12 cellular contexts compared by ENCODE assay signal in genomic region chr16:87834668-87835473, GRCh38. TPM values are rescaled to one million over a fixed set of nuclear protein-coding genes. Genes with fewer than 3 reads are reported as not detected.
A peak's percentile ranks its signal among the peaks of the same experiment; 100 is the strongest.
DNase-seq lines count a peak whose midpoint lies in the region; ATAC-seq and TF ChIP-seq lines count a peak whose summit lies in the region.
"Had no signal": no experiment of that assay in that cellular context is flagged by ENCODE, and none has a peak within 500 bp of the region (broad histone marks: within the 10 kb centered on the region; RNA-seq: fewer than 3 reads in every experiment).

No MANE protein-coding gene starts in this region.

- peaks cover 26% of the 10 kb centered on the region for H3K4me1 ChIP-seq in NT2/D1 (ENCODE audit: insufficient read depth, insufficient read length)
- no peaks in the 10 kb centered on the region for H3K4me1 ChIP-seq in endodermal cell (ENCODE audit: control insufficient read depth, insufficient read depth, low read length)
- no peaks in the 10 kb centered on the region for H3K4me1 ChIP-seq in rectal smooth muscle tissue (ENCODE audit: control insufficient read depth, insufficient read depth, low read length)

- no peaks in the 10 kb centered on the region for H3K27me3 Mint-ChIP-seq in activated CD4-positive, alpha-beta T cell treated with anti-CD3 and anti-CD28 coated beads for 36 hours
- H3K27me3 Mint-ChIP-seq in endodermal cell (ENCODE audit: insufficient read depth): no peaks in the 10 kb centered on the region
- H3K27me3 Mint-ChIP-seq: memory B cell, T-cell had no signal

- no peak for TF ChIP-seq CTCF in endodermal cell (conservative IDR thresholded peaks at IDR 0.05)

- CTCF ChIA-PET in activated CD4-positive, alpha-beta T cell treated with anti-CD3 and anti-CD28 coated beads for 36 hours (lab: Charles Lee): interaction anchor here (1.1 kb wide), 1 partner anchor 15 kb away, joined by 7 read pairs; no protein-coding TSS in a partner anchor

- H3K36me3 Mint-ChIP-seq in activated CD4-positive, alpha-beta T cell treated with anti-CD3 and anti-CD28 coated beads for 36 hours (ENCODE audit: low read depth): peaks cover 60% of the 10 kb centered on the region
- H3K36me3 Mint-ChIP-seq in endodermal cell (ENCODE audit: low read depth): peaks cover 41% of the 10 kb centered on the region

- H3K9ac ChIP-seq in NT2/D1 (ENCODE audit: insufficient read length, low read depth) (peak overlapping the region; percentile 37), endodermal cell (ENCODE audit: extremely low read depth, low read length, poor library complexity, severe bottlenecking) (no peak overlapping the region), rectal smooth muscle tissue (ENCODE audit: low read length) (no peak overlapping the region)

- no peaks in the 10 kb centered on the region for H3K9me3 ChIP-seq in NT2/D1 (ENCODE audit: insufficient read depth, low read length)
- no peaks in the 10 kb centered on the region for H3K9me3 ChIP-seq in endodermal cell (ENCODE audit: control insufficient read depth, low read length)

- no peak overlapping the region for H3K4me3 ChIP-seq in NT2/D1 (ENCODE audit: insufficient read length, low read depth)
- no peak overlapping the region for H3K4me3 ChIP-seq in endodermal cell (ENCODE audit: low read length)
- H3K4me3 ChIP-seq in rectal smooth muscle tissue (ENCODE audit: low read length): no peak overlapping the region

- H3K27me3 ChIP-seq in NT2/D1 (ENCODE audit: insufficient read depth, insufficient read length): no peaks in the 10 kb centered on the region
- H3K27me3 ChIP-seq in endodermal cell (ENCODE audit: control insufficient read depth, insufficient read depth, low read length, poor library complexity, severe bottlenecking): no peaks in the 10 kb centered on the region
- no peaks in the 10 kb centered on the region for H3K27me3 ChIP-seq in rectal smooth muscle tissue (ENCODE audit: control insufficient read depth, insufficient read depth, low read length)

- no peaks in the 10 kb centered on the region for H3K9me3 Mint-ChIP-seq in activated CD4-positive, alpha-beta T cell treated with anti-CD3 and anti-CD28 coated beads for 36 hours (ENCODE audit: low read depth)
- H3K9me3 Mint-ChIP-seq in endodermal cell: no peaks in the 10 kb centered on the region
- H3K9me3 Mint-ChIP-seq: memory B cell, T-cell had no signal

- no peak overlapping the region for H3K27ac Mint-ChIP-seq in activated CD4-positive, alpha-beta T cell treated with anti-CD3 and anti-CD28 coated beads for 36 hours
- H3K27ac Mint-ChIP-seq in endodermal cell: no peak overlapping the region
- H3K27ac Mint-ChIP-seq: memory B cell, T-cell had no signal

- no peak overlapping the region for H3K4me3 Mint-ChIP-seq in activated CD4-positive, alpha-beta T cell treated with anti-CD3 and anti-CD28 coated beads for 36 hours
- H3K4me3 Mint-ChIP-seq in endodermal cell: no peak overlapping the region
- H3K4me3 Mint-ChIP-seq: memory B cell, T-cell had no signal

- no peak for ATAC-seq in activated CD4-positive, alpha-beta T cell treated with anti-CD3 and anti-CD28 coated beads for 36 hours
- ATAC-seq in HG03342 (IDR thresholded peaks at IDR 0.05; ENCODE audit: unreplicated experiment) (no peak), HG03442 (IDR thresholded peaks at IDR 0.05; ENCODE audit: unreplicated experiment) (no peak)
- ATAC-seq: T-cell had no signal

- POLR2A ChIA-PET in activated CD4-positive, alpha-beta T cell treated with anti-CD3 and anti-CD28 coated beads for 36 hours (lab: Charles Lee): interaction anchor here (1.8 kb wide), 1 partner anchor 12 kb away, joined by 5 read pairs; no protein-coding TSS in a partner anchor

- peak; percentile 28 for DNase-seq in activated CD4-positive, alpha-beta T cell treated with anti-CD3 and anti-CD28 coated beads for 36 hours
- DNase-seq in activated CD4-positive, alpha-beta T cell treated with anti-CD3 and anti-CD28 coated beads, Interleukin-2, amount 50 U/mL, for 1 hour: no peak
- no peak for DNase-seq in NT2/D1 (ENCODE audit: low read depth, low spot score)
- no peak for DNase-seq in endodermal cell
- DNase-seq in T1000 (lab: John Stamatoyannopoulos, UW): no peak
- DNase-seq: activated CD8-positive, alpha-beta memory T cell treated with anti-CD3 and anti-CD28 coated beads, Interleukin-2, amount 50 U/mL, for 4 hours; NCI-H1436 treated with DMSO at 0.1 percent for 48 hours; T-cell had no signal

- WGBS in endodermal cell (ENCODE audit: insufficient coverage in 1 of 2, insufficient read length in 1 of 2), 2 experiments: 91 to 96% methylated on average over 16 to 24 of the region's 24 CpGs

- H3K36me3 ChIP-seq in NT2/D1 (ENCODE audit: insufficient read depth, insufficient read length, low read length) (peaks cover 99% of the 10 kb centered on the region), endodermal cell (ENCODE audit: control insufficient read depth, insufficient read depth, low read length) (peaks cover 97% of the 10 kb centered on the region), rectal smooth muscle tissue (ENCODE audit: control insufficient read depth, insufficient read depth, low read length) (peaks cover 11% of the 10 kb centered on the region)

- no peaks in the 10 kb centered on the region for H3K4me1 Mint-ChIP-seq in activated CD4-positive, alpha-beta T cell treated with anti-CD3 and anti-CD28 coated beads for 36 hours
- H3K4me1 Mint-ChIP-seq in endodermal cell: peaks cover 11% of the 10 kb centered on the region

- intact Hi-C loops in activated CD4-positive, alpha-beta T cell treated with anti-CD3 and anti-CD28 coated beads for 36 hours (cut with DNase I, micrococcal nuclease): no loop called here

- H3K27ac ChIP-seq in endodermal cell (ENCODE audit: low read depth, low read length) (peak overlapping the region; percentile 4), rectal smooth muscle tissue (ENCODE audit: low read depth, low read length) (peak overlapping the region; percentile 70)

RNA-seq across cellular contexts. Expression of gene SLC7A5, which starts 34.4 kb away (rescaled TPM):
- 100 to 1,000 TPM; 337 to 354 TPM for total RNA-seq in activated CD4-positive, alpha-beta T cell treated with anti-CD3 and anti-CD28 coated beads for 36 hours
- total RNA-seq in endodermal cell: 100 to 1,000 TPM; 374 to 588 TPM
- polyA plus RNA-seq in endodermal cell (2013, experiment 1 of 2): 144 TPM
- polyA plus RNA-seq in endodermal cell (2013, experiment 2 of 2): 134 TPM
